8 cellular contexts compared by ENCODE assay signal in genomic region chr3:119145500-119146167, GRCh38. TPM values are rescaled to one million over a fixed set of nuclear protein-coding genes. Genes with fewer than 3 reads are reported as not detected.
DNase-seq lines count a peak whose midpoint lies in the region; ATAC-seq and TF ChIP-seq lines count a peak whose summit lies in the region.

Gene TEX55 (plus strand): TSS chr3:119146165. CDS start chr3:119146190, 25 bp downstream.

- no peaks in the 10 kb centered on the region for H3K27me3 ChIP-seq in foreskin keratinocyte

- H3K36me3 Mint-ChIP-seq in activated T-helper 1 cell treated with anti-CD3 and anti-CD28 coated beads, Interleukin-12 subunit alpha, Interleukin-12 subunit beta, Interleukin-2, Interleukin-4 antibody, amounts not matched to agents 30 ng/mL and 10 ng/mL and 1 ng/mL, durations not matched to agents 14 hours and 24 hours and 36 hours (ENCODE audit: low read depth) = no peaks in the 10 kb centered on the region

- ATAC-seq in GM21423 (IDR thresholded peaks at IDR 0.05; ENCODE audit: unreplicated experiment) = peak; percentile 72
- ATAC-seq in foreskin keratinocyte = peak; percentile 82

- H3K27ac ChIP-seq in foreskin keratinocyte = no peak within 1 kb of the TSS

- H3K9me3 Mint-ChIP-seq in activated T-helper 1 cell treated with anti-CD3 and anti-CD28 coated beads, Interleukin-12 subunit alpha, Interleukin-12 subunit beta, Interleukin-2, Interleukin-4 antibody, amounts not matched to agents 30 ng/mL and 10 ng/mL and 1 ng/mL, durations not matched to agents 14 hours and 24 hours and 36 hours = no peaks in the 10 kb centered on the region

- TF ChIP-seq CTCF in foreskin keratinocyte (conservative IDR thresholded peaks at IDR 0.05) = peak; percentile 85

- no peaks in the 10 kb centered on the region for H3K27me3 Mint-ChIP-seq in activated T-helper 1 cell treated with anti-CD3 and anti-CD28 coated beads, Interleukin-12 subunit alpha, Interleukin-12 subunit beta, Interleukin-2, Interleukin-4 antibody, amounts not matched to agents 30 ng/mL and 10 ng/mL and 1 ng/mL, durations not matched to agents 14 hours and 24 hours and 36 hours (ENCODE audit: insufficient read depth)

- no peaks in the 10 kb centered on the region for H3K4me1 ChIP-seq in foreskin keratinocyte

- DNase-seq in NCI-H526 (lab: John Stamatoyannopoulos, UW) (peak; percentile 15 to 61), NCI-H526 treated with DMSO at 0.1 percent for 48 hours (lab: John Stamatoyannopoulos, UW) (no peak), LoVo (ENCODE audit: low spot score) (peak; percentile 9), SW480 (ENCODE audit: low spot score) (peak; percentile 41), foreskin keratinocyte (peak in 1 of 2 donors; percentile 59), posterior vena cava (ENCODE audit: low spot score) (peak; percentile 79)
- no peak for DNase-seq in activated T-helper 1 cell treated with anti-CD3 and anti-CD28 coated beads, Interleukin-12 subunit alpha, Interleukin-12 subunit beta, Interleukin-2, Interleukin-4 antibody, amounts not matched to agents 30 ng/mL and 10 ng/mL and 1 ng/mL, durations not matched to agents 14 hours and 24 hours and 36 hours (ENCODE audit: low spot score)

- no peaks in the 10 kb centered on the region for H3K4me1 Mint-ChIP-seq in activated T-helper 1 cell treated with anti-CD3 and anti-CD28 coated beads, Interleukin-12 subunit alpha, Interleukin-12 subunit beta, Interleukin-2, Interleukin-4 antibody, amounts not matched to agents 30 ng/mL and 10 ng/mL and 1 ng/mL, durations not matched to agents 14 hours and 24 hours and 36 hours (ENCODE audit: low read depth)

- intact Hi-C loops in posterior vena cava (cut with DNase I) = loop anchor here in 1 of 2 donors (5.0 kb wide), 1 partner anchor 1037 kb away; no protein-coding TSS in a partner anchor
- intact Hi-C loops in activated T-helper 1 cell treated with anti-CD3 and anti-CD28 coated beads, Interleukin-12 subunit alpha, Interleukin-12 subunit beta, Interleukin-2, Interleukin-4 antibody, amounts not matched to agents 30 ng/mL and 10 ng/mL and 1 ng/mL, durations not matched to agents 14 hours and 24 hours and 36 hours (cut with micrococcal nuclease) = loop anchor here (1.0 to 5.0 kb wide), 4 partner anchors 96 to 536 kb away; partner anchors contain the start of gene CD80

- no peak within 1 kb of the TSS for H3K27ac Mint-ChIP-seq in activated T-helper 1 cell treated with anti-CD3 and anti-CD28 coated beads, Interleukin-12 subunit alpha, Interleukin-12 subunit beta, Interleukin-2, Interleukin-4 antibody, amounts not matched to agents 30 ng/mL and 10 ng/mL and 1 ng/mL, durations not matched to agents 14 hours and 24 hours and 36 hours

- no peak within 1 kb of the TSS for H3K4me3 Mint-ChIP-seq in activated T-helper 1 cell treated with anti-CD3 and anti-CD28 coated beads, Interleukin-12 subunit alpha, Interleukin-12 subunit beta, Interleukin-2, Interleukin-4 antibody, amounts not matched to agents 30 ng/mL and 10 ng/mL and 1 ng/mL, durations not matched to agents 14 hours and 24 hours and 36 hours

RNA-seq across cellular contexts. Expression of gene TEX55, which starts in this region (rescaled TPM):
- not detected in 2 replicates for total RNA-seq in foreskin keratinocyte
- polyA plus RNA-seq in foreskin keratinocyte = not detected in 2 replicates
- total RNA-seq in posterior vena cava = not detected
- not detected in 2 replicates for total RNA-seq in activated T-helper 1 cell treated with anti-CD3 and anti-CD28 coated beads, Interleukin-12 subunit alpha, Interleukin-12 subunit beta, Interleukin-2, Interleukin-4 antibody, amounts not matched to agents 30 ng/mL and 10 ng/mL and 1 ng/mL, durations not matched to agents 14 hours and 24 hours and 36 hours

Comparison
In these comparisons a context has a peak if more than half of its experiments do, and no peak if none do; other contexts are left out.
1. DNase-seq: peak in NCI-H526 (2 of 2), LoVo (single experiment) and SW480 (single experiment); none in NCI-H526 treated with DMSO at 0.1 percent for 48 hours (single experiment) and activated T-helper 1 cell treated with anti-CD3 and anti-CD28 coated beads, Interleukin-12 subunit alpha, Interleukin-12 subunit beta, Interleukin-2, Interleukin-4 antibody, amounts not matched to agents 30 ng/mL and 10 ng/mL and 1 ng/mL, durations not matched to agents 14 hours and 24 hours and 36 hours (single experiment).
2. Peak in ATAC-seq in foreskin keratinocyte; RNA of the gene not detected or under 1 TPM.
3. Peak in DNase-seq in posterior vena cava; RNA of the gene not detected or under 1 TPM.